19 cellular contexts compared by ENCODE assay signal in the genomic region with DNA sequence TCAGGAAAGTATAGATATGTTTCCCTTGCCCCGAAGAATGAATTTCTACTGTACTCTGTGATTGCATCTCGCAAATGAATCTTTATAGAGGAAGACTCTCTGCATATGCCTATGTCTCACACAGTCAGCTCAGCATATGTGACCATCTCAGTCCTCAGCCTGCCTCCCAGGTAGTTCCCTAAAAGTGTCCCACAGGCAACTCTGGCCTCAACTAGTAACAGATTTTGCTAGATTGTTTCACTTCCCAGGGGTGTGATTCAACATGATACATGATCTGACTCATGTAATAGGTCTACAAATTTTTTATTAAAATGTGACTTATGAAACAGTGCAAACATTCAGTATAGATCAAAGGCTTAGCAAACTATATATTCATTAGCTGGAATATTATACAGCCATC.
DNase-seq lines count a peak whose midpoint lies in the region; ATAC-seq and TF ChIP-seq lines count a peak whose summit lies in the region.
"Had no signal": no experiment of that assay in that cellular context is flagged by ENCODE, and none has a peak within 500 bp of the region (broad histone marks: within the 10 kb centered on the region; RNA-seq: fewer than 3 reads in every experiment).

No MANE protein-coding gene starts in this region.

- ATAC-seq in GM18870 (IDR thresholded peaks at IDR 0.05; ENCODE audit: unreplicated experiment) (peak; percentile 34), HG02973 (IDR thresholded peaks at IDR 0.05; ENCODE audit: unreplicated experiment) (peak; percentile 37), RWPE2 (ENCODE audit: low read depth) (peak; percentile 27; the same call in 1 of the 3 replicates), sciatic nerve (peak; percentile 53), HG02852 (IDR thresholded peaks at IDR 0.05; ENCODE audit: unreplicated experiment) (no peak)
- ATAC-seq in activated T-cell treated with anti-CD3 and anti-CD28 coated beads, Interleukin-2, amount 50 U/mL, for 4 hours = no peak

- no peaks in the 10 kb centered on the region for H3K36me3 ChIP-seq in RWPE2 (ENCODE audit: low read depth)
- H3K36me3 ChIP-seq: neutrophil, sigmoid colon had no signal

- H3K27me3 Mint-ChIP-seq in activated T-cell treated with anti-CD3 and anti-CD28 coated beads, Interleukin-2, amount 50 U/mL, for 4 hours (ENCODE audit: low read depth) = peaks cover 5% of the 10 kb centered on the region

- H3K4me3 Mint-ChIP-seq in activated T-cell treated with anti-CD3 and anti-CD28 coated beads, Interleukin-2, amount 50 U/mL, for 4 hours = no peak overlapping the region

- intact Hi-C loops in sciatic nerve (cut with DNase I) = no loop called here

- peaks cover 7% of the 10 kb centered on the region for H3K27me3 ChIP-seq in RWPE2 (ENCODE audit: insufficient read depth, poor library complexity, severe bottlenecking)
- H3K27me3 ChIP-seq: neutrophil, sigmoid colon had no signal

- DNase-seq in RWPE2 (ENCODE audit: low spot score) = no peak
- DNase-seq in sciatic nerve (ENCODE audit: low spot score) = no peak
- DNase-seq in activated T-cell treated with anti-CD3 and anti-CD28 coated beads, Interleukin-2, amount 50 U/mL, for 4 hours = no peak
- DNase-seq in erythroblast (lab: John Stamatoyannopoulos, UW) = no peak
- DNase-seq: activated naive CD4-positive, alpha-beta T cell treated with anti-CD3 and anti-CD28 coated beads, Interleukin-2, amount 50 U/mL, for 16 hours; cortex of kidney; DMS79 treated with DMSO at 0.1 percent for 48 hours; head of caudate nucleus; islet precursor cell; NCI-H2081 treated with DMSO at 0.1 percent for 48 hours; NCI-H748 treated with DMSO at 0.1 percent for 48 hours; sigmoid colon; T-helper 2 cell had no signal

- H3K9me3 Mint-ChIP-seq in activated T-cell treated with anti-CD3 and anti-CD28 coated beads, Interleukin-2, amount 50 U/mL, for 4 hours = peaks cover 4% of the 10 kb centered on the region

- TF ChIP-seq POLR2A in erythroblast (IDR thresholded peaks at IDR 0.05; ENCODE audit: low read length) = no peak

- H3K4me1 Mint-ChIP-seq in activated T-cell treated with anti-CD3 and anti-CD28 coated beads, Interleukin-2, amount 50 U/mL, for 4 hours (ENCODE audit: low read depth) = peaks cover 3% of the 10 kb centered on the region

- no peak overlapping the region for H3K4me3 ChIP-seq in RWPE2 (ENCODE audit: severe bottlenecking)
- H3K4me3 ChIP-seq: mucosa of descending colon, sigmoid colon had no signal

- no peak overlapping the region for H3K27ac ChIP-seq in RWPE2 (ENCODE audit: poor library complexity, severe bottlenecking)
- H3K27ac ChIP-seq: C4-2B, neutrophil, sigmoid colon had no signal

- no peak for TF ChIP-seq CTCF in RWPE2 (IDR thresholded peaks at IDR 0.05; ENCODE audit: poor library complexity, severe bottlenecking)

- no peaks in the 10 kb centered on the region for H3K36me3 Mint-ChIP-seq in activated T-cell treated with anti-CD3 and anti-CD28 coated beads, Interleukin-2, amount 50 U/mL, for 4 hours (ENCODE audit: insufficient read depth)

- H3K9me3 ChIP-seq in RWPE2 (ENCODE audit: severe bottlenecking) = no peaks in the 10 kb centered on the region
- H3K9me3 ChIP-seq: mucosa of descending colon, sigmoid colon had no signal

- H3K4me1 ChIP-seq in RWPE2 (ENCODE audit: insufficient read depth, poor library complexity, severe bottlenecking) = no peaks in the 10 kb centered on the region
- H3K4me1 ChIP-seq: sigmoid colon had no signal

Comparison
In these comparisons a context has a peak if more than half of its experiments do, and no peak if none do; other contexts are left out.
1. ATAC-seq: peak in GM18870 (single experiment), HG02973 (single experiment), RWPE2 (single experiment) and sciatic nerve (single experiment); none in HG02852 (single experiment) and activated T-cell treated with anti-CD3 and anti-CD28 coated beads, Interleukin-2, amount 50 U/mL, for 4 hours (0 of 2).